ENCODE assay signal across 1 cellular context in genomic region chr17:75733471-75733870, GRCh38.
TF ChIP-seq lines count a peak whose summit lies in the region.

No MANE protein-coding gene starts in this region.

TF ChIP-seq in H1, 55 proteins besides CTCF, POLR2A, EP300 and RAD21:
- TF ChIP-seq TBP (IDR thresholded peaks at IDR 0.05; ENCODE audit: low read depth, low read length) = no peak
- TF ChIP-seq KDM4A (IDR thresholded peaks at IDR 0.05; ENCODE audit: low read depth, low read length, severe bottlenecking) = no peak
- no peak for TF ChIP-seq NANOG (IDR thresholded peaks at IDR 0.05; ENCODE audit: insufficient read depth, low read depth, low read length, poor library complexity, severe bottlenecking)
- TF ChIP-seq POU5F1 (IDR thresholded peaks at IDR 0.05; ENCODE audit: low read depth, low read length) = no peak
- TF ChIP-seq EZH2 (IDR thresholded peaks at IDR 0.05; ENCODE audit: low read depth, low read length, severe bottlenecking) = no peak
- no peak for TF ChIP-seq PHF8 (conservative IDR thresholded peaks at IDR 0.05; ENCODE audit: low read depth, low read length)
- TF ChIP-seq CTBP2 (IDR thresholded peaks at IDR 0.05; ENCODE audit: borderline replicate concordance, insufficient read depth, insufficient read length, low read length) = no peak
- TF ChIP-seq CREB1 (IDR thresholded peaks at IDR 0.05) = no peak
- TF ChIP-seq BRCA1 (IDR thresholded peaks at IDR 0.05; ENCODE audit: low read depth, low read length) = no peak
- no peak for TF ChIP-seq JUND (IDR thresholded peaks at IDR 0.05; ENCODE audit: low read length)
- no peak for TF ChIP-seq SP4 (IDR thresholded peaks at IDR 0.05; ENCODE audit: low read length)
- no peak for TF ChIP-seq CBX8 (IDR thresholded peaks at IDR 0.05; ENCODE audit: borderline replicate concordance, low read depth, low read length)
